In the genomic region with DNA sequence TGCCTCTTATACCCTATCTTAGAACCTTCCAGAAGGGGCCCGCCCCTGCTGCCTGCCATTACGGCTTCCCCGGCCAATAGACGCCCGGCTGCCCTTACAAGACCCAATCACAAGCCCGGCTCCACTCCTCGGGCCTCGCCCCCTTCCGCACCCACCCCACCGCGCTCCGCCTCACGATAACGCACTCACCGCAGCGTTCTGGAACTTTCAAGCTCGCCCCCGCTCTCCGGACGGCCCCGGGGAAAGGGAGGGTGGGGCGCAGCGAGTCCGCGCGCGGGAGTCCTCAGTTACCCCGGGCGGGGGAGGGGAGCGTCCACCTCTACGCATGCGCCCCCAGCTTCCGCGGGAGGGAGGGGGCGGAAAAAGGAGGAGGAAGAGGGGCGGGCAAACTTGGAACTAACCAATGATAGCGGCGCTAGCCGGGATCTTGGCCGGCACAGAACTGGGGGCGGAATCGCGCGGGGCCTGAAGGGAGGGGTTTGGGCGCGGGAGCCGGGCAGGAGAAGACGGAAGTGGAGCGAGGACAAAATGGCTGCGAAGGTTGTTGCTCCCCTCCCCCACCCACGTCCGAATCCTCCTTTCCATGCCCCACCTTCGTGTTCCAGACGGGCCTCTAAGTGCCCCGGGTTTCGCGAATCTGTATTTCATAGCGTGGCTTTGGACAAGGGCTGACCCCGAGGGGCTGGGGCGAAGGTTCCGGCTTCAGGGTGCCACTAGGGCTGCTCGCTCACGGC, we compare ENCODE assay signal across 8 cellular contexts. TPM values are rescaled to one million over a fixed set of nuclear protein-coding genes. Genes with fewer than 3 reads are reported as not detected.
DNase-seq lines count a peak whose midpoint lies in the region; ATAC-seq and TF ChIP-seq lines count a peak whose summit lies in the region.

No MANE protein-coding gene starts in this region.

- no peaks in the 10 kb centered on the region for H3K27me3 Mint-ChIP-seq in activated naive CD8-positive, alpha-beta T cell

- H3K4me3 ChIP-seq in testis = peak overlapping the region; percentile 93 to 96

- H3K9me3 ChIP-seq in testis = no peaks in the 10 kb centered on the region

- H3K4me1 ChIP-seq in testis = peaks cover 30% of the 10 kb centered on the region

- intact Hi-C loops in testis (cut with DNase I; ENCODE audit: low total_unique reads) = no loop called here

- TF ChIP-seq CTCF in omental fat pad (IDR thresholded peaks at IDR 0.05) (no peak), testis (IDR thresholded peaks at IDR 0.05) (peak in 1 of 3 experiments; percentile 16)

- H3K27ac ChIP-seq in testis = peak overlapping the region; percentile 100

- peak overlapping the region; percentile 99 for H3K4me3 Mint-ChIP-seq in activated naive CD8-positive, alpha-beta T cell

- no peaks in the 10 kb centered on the region for H3K27me3 ChIP-seq in testis

- H3K4me1 Mint-ChIP-seq in activated naive CD8-positive, alpha-beta T cell (ENCODE audit: low read depth) = peaks cover 43% of the 10 kb centered on the region

- H3K36me3 ChIP-seq in testis (ENCODE audit: low read depth, missing control alignments) = no peaks in the 10 kb centered on the region

- peak overlapping the region; percentile 100 for H3K27ac Mint-ChIP-seq in activated naive CD8-positive, alpha-beta T cell

- ATAC-seq in HG02610 (IDR thresholded peaks at IDR 0.05; ENCODE audit: unreplicated experiment) (peak; percentile 88), SK-N-SH treated with all-trans-retinoic acid at 6 μM for 48 hours (peak; percentile 87), omental fat pad (ENCODE audit: low FRiP score) (peak; percentile 94)

- no peaks in the 10 kb centered on the region for H3K9me3 Mint-ChIP-seq in activated naive CD8-positive, alpha-beta T cell (ENCODE audit: low read depth)

- H3K36me3 Mint-ChIP-seq in activated naive CD8-positive, alpha-beta T cell = peaks cover 43% of the 10 kb centered on the region

- peak; percentile 96 for DNase-seq in GM04503 (ENCODE audit: low read depth)
- peak; percentile 100 for DNase-seq in NCI-H1092 (lab: John Stamatoyannopoulos, UW)
- DNase-seq in glomerular visceral epithelial cell (ENCODE audit: extremely low spot score) = peak; percentile 99
- DNase-seq in omental fat pad (ENCODE audit: low spot score) = peak; percentile 90
- DNase-seq in testis = peak; percentile 99

- 0 to 1% methylated on average over 27 to 63 of the region's 63 CpGs for WGBS in testis, 2 donors

- peak; percentile 29 for TF ChIP-seq POLR2A in testis (IDR thresholded peaks at IDR 0.05)

TF ChIP-seq in SK-N-SH treated with all-trans-retinoic acid at 6 μM for 48 hours, 23 proteins besides CTCF, POLR2A, EP300 and RAD21:
- no peak for TF ChIP-seq ARNTL (CRISPR knock-in tag; IDR thresholded peaks at IDR 0.05; ENCODE audit: borderline replicate concordance, low read depth)
- TF ChIP-seq, protein P1, sequence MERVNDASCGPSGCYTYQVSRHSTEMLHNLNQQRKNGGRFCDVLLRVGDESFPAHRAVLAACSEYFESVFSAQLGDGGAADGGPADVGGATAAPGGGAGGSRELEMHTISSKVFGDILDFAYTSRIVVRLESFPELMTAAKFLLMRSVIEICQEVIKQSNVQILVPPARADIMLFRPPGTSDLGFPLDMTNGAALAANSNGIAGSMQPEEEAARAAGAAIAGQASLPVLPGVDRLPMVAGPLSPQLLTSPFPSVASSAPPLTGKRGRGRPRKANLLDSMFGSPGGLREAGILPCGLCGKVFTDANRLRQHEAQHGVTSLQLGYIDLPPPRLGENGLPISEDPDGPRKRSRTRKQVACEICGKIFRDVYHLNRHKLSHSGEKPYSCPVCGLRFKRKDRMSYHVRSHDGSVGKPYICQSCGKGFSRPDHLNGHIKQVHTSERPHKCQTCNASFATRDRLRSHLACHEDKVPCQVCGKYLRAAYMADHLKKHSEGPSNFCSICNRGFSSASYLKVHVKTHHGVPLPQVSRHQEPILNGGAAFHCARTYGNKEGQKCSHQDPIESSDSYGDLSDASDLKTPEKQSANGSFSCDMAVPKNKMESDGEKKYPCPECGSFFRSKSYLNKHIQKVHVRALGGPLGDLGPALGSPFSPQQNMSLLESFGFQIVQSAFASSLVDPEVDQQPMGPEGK (CRISPR knock-in tag; IDR thresholded peaks at IDR 0.05; ENCODE audit: borderline replicate concordance) = peak; percentile 48; the same call in 1 of the 2 replicates

RNA-seq across cellular contexts. Expression of a gene that starts 0.4 kb away (rescaled TPM):
- total RNA-seq in omental fat pad (1,000 to 10,000 TPM in 2 of 4 donors, 100 to 1,000 TPM in 2; 751 to 1,858 (median 1,218) TPM), testis (1,000 to 10,000 TPM in 1 of 2 donors, 100 to 1,000 TPM in 1; 863 to 1,081 TPM)
- polyA plus RNA-seq in testis (ENCODE audit: insufficient read depth, low read depth, low replicate concordance) = 1,106 TPM

Comparison
In these comparisons a context has a peak if more than half of its experiments do, and no peak if none do; other contexts are left out.
1. Peak in every context shown above with its lines: DNase-seq, ATAC-seq, H3K4me3 ChIP-seq and H3K27ac ChIP-seq.